1 cellular context compared by ENCODE assay signal in the genomic region with DNA sequence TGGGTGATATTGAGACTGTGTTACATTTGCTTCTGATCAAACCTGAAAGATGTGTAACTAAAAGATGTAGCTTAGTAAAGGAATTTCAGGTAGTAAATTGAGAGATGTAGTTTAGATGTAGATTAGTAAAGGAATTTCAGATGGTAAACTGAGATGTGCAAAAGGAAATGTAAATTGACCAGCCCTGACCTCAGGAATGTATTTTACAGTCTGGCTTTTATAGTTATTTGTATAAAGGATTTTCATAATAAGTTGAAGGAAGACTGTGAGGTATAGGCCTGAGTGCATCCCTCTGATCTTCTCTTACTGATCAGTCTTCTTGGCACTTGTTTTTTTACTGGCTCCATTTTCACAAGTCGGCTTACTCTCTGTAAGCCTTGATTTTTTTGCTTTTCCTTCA.
TF ChIP-seq lines count a peak whose summit lies in the region.

No MANE protein-coding gene starts in this region.

TF ChIP-seq in GM12878, 131 proteins besides CTCF, POLR2A, EP300 and RAD21 (continued from another document):
- TF ChIP-seq, protein P1, sequence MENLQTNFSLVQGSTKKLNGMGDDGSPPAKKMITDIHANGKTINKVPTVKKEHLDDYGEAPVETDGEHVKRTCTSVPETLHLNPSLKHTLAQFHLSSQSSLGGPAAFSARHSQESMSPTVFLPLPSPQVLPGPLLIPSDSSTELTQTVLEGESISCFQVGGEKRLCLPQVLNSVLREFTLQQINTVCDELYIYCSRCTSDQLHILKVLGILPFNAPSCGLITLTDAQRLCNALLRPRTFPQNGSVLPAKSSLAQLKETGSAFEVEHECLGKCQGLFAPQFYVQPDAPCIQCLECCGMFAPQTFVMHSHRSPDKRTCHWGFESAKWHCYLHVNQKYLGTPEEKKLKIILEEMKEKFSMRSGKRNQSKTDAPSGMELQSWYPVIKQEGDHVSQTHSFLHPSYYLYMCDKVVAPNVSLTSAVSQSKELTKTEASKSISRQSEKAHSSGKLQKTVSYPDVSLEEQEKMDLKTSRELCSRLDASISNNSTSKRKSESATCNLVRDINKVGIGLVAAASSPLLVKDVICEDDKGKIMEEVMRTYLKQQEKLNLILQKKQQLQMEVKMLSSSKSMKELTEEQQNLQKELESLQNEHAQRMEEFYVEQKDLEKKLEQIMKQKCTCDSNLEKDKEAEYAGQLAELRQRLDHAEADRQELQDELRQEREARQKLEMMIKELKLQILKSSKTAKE (IDR thresholded peaks at IDR 0.05; ENCODE audit: low read depth, poor library complexity, severe bottlenecking), result no peak
- TF ChIP-seq POLR2AphosphoS2 (IDR thresholded peaks at IDR 0.05; ENCODE audit: low read depth, low read length) (no peak), HDAC2 (IDR thresholded peaks at IDR 0.05) (no peak), TCF12 (IDR thresholded peaks at IDR 0.05; ENCODE audit: low read depth, low read length) (no peak), MYC (IDR thresholded peaks at IDR 0.05; ENCODE audit: insufficient read depth, insufficient read length, insufficient replicate concordance, low read length, severe bottlenecking) (no peak), TCF7 (IDR thresholded peaks at IDR 0.05; ENCODE audit: borderline replicate concordance) (no peak), ZNF274 (IDR thresholded peaks at IDR 0.05; ENCODE audit: insufficient read depth, insufficient read length) (no peak), ETV6 (conservative IDR thresholded peaks at IDR 0.05 in 1 of 2, IDR thresholded peaks at IDR 0.05 in 1 of 2; ENCODE audit: borderline replicate concordance in 1 of 2, low read depth in 1 of 2) (no peak), CBFB (IDR thresholded peaks at IDR 0.05; ENCODE audit: low read depth) (no peak)
- TF ChIP-seq, protein P2, sequence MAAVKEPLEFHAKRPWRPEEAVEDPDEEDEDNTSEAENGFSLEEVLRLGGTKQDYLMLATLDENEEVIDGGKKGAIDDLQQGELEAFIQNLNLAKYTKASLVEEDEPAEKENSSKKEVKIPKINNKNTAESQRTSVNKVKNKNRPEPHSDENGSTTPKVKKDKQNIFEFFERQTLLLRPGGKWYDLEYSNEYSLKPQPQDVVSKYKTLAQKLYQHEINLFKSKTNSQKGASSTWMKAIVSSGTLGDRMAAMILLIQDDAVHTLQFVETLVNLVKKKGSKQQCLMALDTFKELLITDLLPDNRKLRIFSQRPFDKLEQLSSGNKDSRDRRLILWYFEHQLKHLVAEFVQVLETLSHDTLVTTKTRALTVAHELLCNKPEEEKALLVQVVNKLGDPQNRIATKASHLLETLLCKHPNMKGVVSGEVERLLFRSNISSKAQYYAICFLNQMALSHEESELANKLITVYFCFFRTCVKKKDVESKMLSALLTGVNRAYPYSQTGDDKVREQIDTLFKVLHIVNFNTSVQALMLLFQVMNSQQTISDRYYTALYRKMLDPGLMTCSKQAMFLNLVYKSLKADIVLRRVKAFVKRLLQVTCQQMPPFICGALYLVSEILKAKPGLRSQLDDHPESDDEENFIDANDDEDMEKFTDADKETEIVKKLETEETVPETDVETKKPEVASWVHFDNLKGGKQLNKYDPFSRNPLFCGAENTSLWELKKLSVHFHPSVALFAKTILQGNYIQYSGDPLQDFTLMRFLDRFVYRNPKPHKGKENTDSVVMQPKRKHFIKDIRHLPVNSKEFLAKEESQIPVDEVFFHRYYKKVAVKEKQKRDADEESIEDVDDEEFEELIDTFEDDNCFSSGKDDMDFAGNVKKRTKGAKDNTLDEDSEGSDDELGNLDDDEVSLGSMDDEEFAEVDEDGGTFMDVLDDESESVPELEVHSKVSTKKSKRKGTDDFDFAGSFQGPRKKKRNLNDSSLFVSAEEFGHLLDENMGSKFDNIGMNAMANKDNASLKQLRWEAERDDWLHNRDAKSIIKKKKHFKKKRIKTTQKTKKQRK (IDR thresholded peaks at IDR 0.05; ENCODE audit: low read depth, low read length), result no peak
- TF ChIP-seq, protein P3, sequence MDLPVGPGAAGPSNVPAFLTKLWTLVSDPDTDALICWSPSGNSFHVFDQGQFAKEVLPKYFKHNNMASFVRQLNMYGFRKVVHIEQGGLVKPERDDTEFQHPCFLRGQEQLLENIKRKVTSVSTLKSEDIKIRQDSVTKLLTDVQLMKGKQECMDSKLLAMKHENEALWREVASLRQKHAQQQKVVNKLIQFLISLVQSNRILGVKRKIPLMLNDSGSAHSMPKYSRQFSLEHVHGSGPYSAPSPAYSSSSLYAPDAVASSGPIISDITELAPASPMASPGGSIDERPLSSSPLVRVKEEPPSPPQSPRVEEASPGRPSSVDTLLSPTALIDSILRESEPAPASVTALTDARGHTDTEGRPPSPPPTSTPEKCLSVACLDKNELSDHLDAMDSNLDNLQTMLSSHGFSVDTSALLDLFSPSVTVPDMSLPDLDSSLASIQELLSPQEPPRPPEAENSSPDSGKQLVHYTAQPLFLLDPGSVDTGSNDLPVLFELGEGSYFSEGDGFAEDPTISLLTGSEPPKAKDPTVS (IDR thresholded peaks at IDR 0.05; ENCODE audit: low read depth, low read length), result no peak
- TF ChIP-seq, protein P4, sequence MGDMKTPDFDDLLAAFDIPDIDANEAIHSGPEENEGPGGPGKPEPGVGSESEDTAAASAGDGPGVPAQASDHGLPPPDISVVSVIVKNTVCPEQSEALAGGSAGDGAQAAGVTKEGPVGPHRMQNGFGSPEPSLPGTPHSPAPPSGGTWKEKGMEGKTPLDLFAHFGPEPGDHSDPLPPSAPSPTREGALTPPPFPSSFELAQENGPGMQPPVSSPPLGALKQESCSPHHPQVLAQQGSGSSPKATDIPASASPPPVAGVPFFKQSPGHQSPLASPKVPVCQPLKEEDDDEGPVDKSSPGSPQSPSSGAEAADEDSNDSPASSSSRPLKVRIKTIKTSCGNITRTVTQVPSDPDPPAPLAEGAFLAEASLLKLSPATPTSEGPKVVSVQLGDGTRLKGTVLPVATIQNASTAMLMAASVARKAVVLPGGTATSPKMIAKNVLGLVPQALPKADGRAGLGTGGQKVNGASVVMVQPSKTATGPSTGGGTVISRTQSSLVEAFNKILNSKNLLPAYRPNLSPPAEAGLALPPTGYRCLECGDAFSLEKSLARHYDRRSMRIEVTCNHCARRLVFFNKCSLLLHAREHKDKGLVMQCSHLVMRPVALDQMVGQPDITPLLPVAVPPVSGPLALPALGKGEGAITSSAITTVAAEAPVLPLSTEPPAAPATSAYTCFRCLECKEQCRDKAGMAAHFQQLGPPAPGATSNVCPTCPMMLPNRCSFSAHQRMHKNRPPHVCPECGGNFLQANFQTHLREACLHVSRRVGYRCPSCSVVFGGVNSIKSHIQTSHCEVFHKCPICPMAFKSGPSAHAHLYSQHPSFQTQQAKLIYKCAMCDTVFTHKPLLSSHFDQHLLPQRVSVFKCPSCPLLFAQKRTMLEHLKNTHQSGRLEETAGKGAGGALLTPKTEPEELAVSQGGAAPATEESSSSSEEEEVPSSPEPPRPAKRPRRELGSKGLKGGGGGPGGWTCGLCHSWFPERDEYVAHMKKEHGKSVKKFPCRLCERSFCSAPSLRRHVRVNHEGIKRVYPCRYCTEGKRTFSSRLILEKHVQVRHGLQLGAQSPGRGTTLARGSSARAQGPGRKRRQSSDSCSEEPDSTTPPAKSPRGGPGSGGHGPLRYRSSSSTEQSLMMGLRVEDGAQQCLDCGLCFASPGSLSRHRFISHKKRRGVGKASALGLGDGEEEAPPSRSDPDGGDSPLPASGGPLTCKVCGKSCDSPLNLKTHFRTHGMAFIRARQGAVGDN (IDR thresholded peaks at IDR 0.05), result no peak
TF ChIP-seq in GM12878: peak in this region for 0.
